In the genomic region with DNA sequence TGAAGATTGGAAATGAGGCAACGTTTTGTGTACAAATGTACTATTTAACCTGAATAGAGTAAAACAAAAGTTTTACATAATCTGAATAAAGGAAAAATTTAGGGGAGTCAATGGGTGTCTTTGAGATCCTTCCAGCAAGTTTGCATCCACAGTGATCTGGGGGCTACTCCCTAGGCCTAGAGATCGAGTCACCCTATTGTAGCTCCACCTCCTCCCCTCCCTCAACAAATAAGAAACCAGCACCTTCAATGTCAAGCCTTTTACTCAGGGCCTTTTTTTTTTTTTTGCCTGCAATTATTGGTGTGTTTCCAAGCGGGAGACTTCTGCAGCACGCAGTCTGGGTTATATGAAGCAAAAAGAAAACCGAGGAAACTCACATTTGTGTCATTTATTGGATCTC, we compare ENCODE assay signal across 18 cellular contexts.
"Had no signal": no experiment of that assay in that cellular context is flagged by ENCODE, and none has a peak within 500 bp of the region (broad histone marks: within the 10 kb centered on the region; RNA-seq: fewer than 3 reads in every experiment).

No MANE protein-coding gene starts in this region.

- H3K36me3 ChIP-seq: SJSA1 had no signal

- ATAC-seq: HepG2 had no signal

- H3K27me3 ChIP-seq: SJSA1 had no signal

- H3K4me1 ChIP-seq: SJSA1 had no signal

- DNase-seq: IMR-90, Kasumi-1, MM.1S, NCI-H1092 treated with DMSO at 0.1 percent for 48 hours, NCI-H1436, NCI-H2029, NCI-H2081 treated with DMSO at 0.1 percent for 48 hours, NCI-H2227 treated with DMSO at 0.1 percent for 48 hours, NCI-H524, NCI-H526 treated with DMSO at 0.1 percent for 48 hours, NCI-H774, Right ventricle myocardium superior, RPMI8226, SIG-M5 had no signal

- H3K4me3 ChIP-seq: SJSA1, SK-N-MC had no signal

- H3K9me3 ChIP-seq: SJSA1 had no signal

- H3K27ac ChIP-seq: KMS-11, SJSA1, SK-N-MC had no signal
